In the genomic region with DNA sequence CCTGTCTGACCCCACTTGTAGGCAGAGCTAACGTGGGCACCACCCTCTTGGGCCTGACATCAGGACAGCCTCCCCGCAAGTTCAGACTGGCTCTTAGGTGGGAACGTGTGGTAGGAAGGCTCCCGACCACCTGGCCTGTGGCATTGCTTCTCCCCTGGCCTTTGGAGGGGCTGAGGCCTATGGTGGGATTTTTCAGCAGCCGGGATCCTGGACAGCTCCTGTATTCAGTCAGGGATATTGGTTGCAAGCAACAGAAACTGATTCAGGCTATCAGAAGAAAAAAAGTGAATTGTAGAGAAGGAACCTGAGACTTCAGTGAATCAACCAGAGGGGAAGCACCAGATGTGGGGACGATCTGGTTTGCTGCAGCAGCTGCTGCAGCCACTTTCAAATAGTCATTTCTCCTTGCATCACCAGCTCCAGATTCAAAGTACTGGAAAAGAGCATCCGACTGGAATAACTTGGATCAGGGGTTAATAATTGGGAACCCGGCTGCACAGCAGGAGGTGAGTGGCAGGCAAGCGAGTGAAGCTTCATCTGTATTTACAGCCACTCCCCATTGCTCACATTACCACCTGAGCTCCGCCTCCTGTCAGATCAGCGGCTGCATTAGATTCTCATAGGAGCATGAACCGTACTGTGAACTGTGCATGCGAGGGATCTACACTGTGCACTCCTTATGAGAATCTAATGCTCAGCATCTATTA, we compare ENCODE assay signal across 1 cellular context.
TF ChIP-seq lines count a peak whose summit lies in the region.

No MANE protein-coding gene starts in this region.

TF ChIP-seq in HepG2, 621 proteins besides CTCF, POLR2A, EP300 and RAD21:
- TF ChIP-seq ZNF777 (CRISPR knock-in tag; IDR thresholded peaks at IDR 0.05) (no peak), RXRB (CRISPR knock-in tag; IDR thresholded peaks at IDR 0.05; ENCODE audit: borderline replicate concordance) (no peak), MIER2 (CRISPR knock-in tag; IDR thresholded peaks at IDR 0.05) (peak; percentile 66; the same call in 1 of the 2 replicates), BORCS8-MEF2B (CRISPR knock-in tag; IDR thresholded peaks at IDR 0.05) (no peak), ZNF263 (CRISPR knock-in tag; IDR thresholded peaks at IDR 0.05) (no peak), HIVEP1 (CRISPR knock-in tag; IDR thresholded peaks at IDR 0.05) (no peak), ARNT (IDR thresholded peaks at IDR 0.05) (no peak)
- TF ChIP-seq, protein P1, sequence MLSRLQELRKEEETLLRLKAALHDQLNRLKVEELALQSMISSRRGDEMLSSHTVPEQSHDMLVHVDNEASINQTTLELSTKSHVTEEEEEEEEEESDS (CRISPR knock-in tag; IDR thresholded peaks at IDR 0.05; ENCODE audit: borderline replicate concordance) = no peak
- TF ChIP-seq, protein P2, sequence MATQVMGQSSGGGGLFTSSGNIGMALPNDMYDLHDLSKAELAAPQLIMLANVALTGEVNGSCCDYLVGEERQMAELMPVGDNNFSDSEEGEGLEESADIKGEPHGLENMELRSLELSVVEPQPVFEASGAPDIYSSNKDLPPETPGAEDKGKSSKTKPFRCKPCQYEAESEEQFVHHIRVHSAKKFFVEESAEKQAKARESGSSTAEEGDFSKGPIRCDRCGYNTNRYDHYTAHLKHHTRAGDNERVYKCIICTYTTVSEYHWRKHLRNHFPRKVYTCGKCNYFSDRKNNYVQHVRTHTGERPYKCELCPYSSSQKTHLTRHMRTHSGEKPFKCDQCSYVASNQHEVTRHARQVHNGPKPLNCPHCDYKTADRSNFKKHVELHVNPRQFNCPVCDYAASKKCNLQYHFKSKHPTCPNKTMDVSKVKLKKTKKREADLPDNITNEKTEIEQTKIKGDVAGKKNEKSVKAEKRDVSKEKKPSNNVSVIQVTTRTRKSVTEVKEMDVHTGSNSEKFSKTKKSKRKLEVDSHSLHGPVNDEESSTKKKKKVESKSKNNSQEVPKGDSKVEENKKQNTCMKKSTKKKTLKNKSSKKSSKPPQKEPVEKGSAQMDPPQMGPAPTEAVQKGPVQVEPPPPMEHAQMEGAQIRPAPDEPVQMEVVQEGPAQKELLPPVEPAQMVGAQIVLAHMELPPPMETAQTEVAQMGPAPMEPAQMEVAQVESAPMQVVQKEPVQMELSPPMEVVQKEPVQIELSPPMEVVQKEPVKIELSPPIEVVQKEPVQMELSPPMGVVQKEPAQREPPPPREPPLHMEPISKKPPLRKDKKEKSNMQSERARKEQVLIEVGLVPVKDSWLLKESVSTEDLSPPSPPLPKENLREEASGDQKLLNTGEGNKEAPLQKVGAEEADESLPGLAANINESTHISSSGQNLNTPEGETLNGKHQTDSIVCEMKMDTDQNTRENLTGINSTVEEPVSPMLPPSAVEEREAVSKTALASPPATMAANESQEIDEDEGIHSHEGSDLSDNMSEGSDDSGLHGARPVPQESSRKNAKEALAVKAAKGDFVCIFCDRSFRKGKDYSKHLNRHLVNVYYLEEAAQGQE (IDR thresholded peaks at IDR 0.05; ENCODE audit: borderline replicate concordance in 1 of 2, low read depth in 1 of 2, low read length in 2 of 2) = peak; percentile 36 to 90
- TF ChIP-seq, protein P3, sequence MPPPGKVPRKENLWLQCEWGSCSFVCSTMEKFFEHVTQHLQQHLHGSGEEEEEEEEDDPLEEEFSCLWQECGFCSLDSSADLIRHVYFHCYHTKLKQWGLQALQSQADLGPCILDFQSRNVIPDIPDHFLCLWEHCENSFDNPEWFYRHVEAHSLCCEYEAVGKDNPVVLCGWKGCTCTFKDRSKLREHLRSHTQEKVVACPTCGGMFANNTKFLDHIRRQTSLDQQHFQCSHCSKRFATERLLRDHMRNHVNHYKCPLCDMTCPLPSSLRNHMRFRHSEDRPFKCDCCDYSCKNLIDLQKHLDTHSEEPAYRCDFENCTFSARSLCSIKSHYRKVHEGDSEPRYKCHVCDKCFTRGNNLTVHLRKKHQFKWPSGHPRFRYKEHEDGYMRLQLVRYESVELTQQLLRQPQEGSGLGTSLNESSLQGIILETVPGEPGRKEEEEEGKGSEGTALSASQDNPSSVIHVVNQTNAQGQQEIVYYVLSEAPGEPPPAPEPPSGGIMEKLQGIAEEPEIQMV (CRISPR knock-in tag; IDR thresholded peaks at IDR 0.05; ENCODE audit: low read depth) = no peak
- TF ChIP-seq, protein P4, sequence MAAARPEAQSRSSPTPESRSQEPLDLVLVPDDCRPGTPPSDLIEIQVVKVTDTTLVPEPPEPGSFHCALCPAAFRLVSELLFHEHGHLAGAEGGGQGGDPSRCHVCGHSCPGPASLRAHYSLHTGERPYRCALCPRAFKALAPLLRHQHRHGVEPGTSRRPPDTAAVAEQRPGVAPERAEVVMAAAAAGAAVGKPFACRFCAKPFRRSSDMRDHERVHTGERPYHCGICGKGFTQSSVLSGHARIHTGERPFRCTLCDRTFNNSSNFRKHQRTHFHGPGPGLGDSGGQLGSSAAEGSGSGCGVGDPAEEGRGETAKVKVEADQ (CRISPR knock-in tag; IDR thresholded peaks at IDR 0.05; ENCODE audit: borderline replicate concordance) = no peak
- TF ChIP-seq, protein P5, sequence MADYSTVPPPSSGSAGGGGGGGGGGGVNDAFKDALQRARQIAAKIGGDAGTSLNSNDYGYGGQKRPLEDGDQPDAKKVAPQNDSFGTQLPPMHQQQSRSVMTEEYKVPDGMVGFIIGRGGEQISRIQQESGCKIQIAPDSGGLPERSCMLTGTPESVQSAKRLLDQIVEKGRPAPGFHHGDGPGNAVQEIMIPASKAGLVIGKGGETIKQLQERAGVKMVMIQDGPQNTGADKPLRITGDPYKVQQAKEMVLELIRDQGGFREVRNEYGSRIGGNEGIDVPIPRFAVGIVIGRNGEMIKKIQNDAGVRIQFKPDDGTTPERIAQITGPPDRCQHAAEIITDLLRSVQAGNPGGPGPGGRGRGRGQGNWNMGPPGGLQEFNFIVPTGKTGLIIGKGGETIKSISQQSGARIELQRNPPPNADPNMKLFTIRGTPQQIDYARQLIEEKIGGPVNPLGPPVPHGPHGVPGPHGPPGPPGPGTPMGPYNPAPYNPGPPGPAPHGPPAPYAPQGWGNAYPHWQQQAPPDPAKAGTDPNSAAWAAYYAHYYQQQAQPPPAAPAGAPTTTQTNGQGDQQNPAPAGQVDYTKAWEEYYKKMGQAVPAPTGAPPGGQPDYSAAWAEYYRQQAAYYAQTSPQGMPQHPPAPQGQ (CRISPR knock-in tag; IDR thresholded peaks at IDR 0.05; ENCODE audit: borderline replicate concordance) = no peak
